11 cellular contexts compared by ENCODE assay signal in the genomic region with DNA sequence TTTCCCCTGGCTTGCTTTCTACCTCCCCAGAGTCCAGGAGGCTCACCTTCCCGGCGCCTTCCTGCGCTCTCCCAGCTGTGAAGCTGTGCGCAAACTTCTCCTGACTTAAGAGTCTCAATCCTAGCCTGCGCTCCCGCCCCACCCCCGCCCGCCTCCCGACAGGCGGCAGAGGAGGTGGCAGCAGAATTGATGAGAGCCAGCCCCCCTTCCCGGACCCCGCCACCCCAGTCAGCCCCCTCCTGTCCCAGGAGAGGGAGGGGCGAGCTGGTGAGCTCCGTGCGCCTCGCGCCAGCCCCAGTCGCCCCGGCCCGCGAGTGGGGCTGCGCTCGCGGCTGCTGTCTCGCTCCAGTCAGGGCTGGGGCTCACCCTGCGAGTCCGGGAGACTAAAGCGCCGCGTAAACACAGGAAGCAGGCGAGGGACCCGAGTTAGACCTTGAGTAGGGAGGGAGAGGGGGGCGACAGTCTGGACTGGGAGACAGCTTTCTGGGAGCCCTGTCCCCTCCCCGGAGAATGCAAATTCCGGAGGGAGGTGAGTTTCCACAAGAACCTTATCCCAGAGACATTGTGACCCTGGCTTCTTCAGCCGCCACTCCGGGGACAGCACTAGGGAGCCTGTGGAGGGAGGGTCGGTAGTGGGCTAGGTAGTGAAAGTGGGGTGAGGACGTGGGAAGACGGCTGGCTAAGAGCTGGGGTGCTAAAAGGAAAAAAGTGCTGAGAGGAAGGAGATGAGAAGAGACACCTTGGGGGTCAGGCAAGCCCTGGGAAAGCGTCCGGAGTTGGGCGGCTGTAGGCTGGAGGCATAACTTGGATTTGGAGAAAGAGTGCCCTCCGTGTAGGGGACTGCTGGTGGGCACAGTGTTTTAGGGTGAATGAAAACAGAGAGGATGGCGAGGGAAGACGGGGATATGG. TPM values are rescaled to one million over a fixed set of nuclear protein-coding genes. Genes with fewer than 3 reads are reported as not detected.
DNase-seq lines count a peak whose midpoint lies in the region; ATAC-seq, FAIRE-seq and TF ChIP-seq lines count a peak whose summit lies in the region.
"Had no signal": no experiment of that assay in that cellular context is flagged by ENCODE, and none has a peak within 500 bp of the region (broad histone marks: within the 10 kb centered on the region; RNA-seq: fewer than 3 reads in every experiment).

Gene CALCR, minus strand, starts transcription at position 79 of the 909 bp plus-strand sequence. CDS start 87,743 bp downstream, outside the sequence.

- DNase-seq in T47D (ENCODE audit: low read depth in 1 of 2, low spot score in 1 of 2): peak; percentile 49 to 60
- no peak for DNase-seq in MCF 10A (ENCODE audit: unreplicated experiment)
- no peak for DNase-seq in astrocyte (ENCODE audit: low read depth)
- no peak for DNase-seq in left lobe of liver (ENCODE audit: low spot score)
- DNase-seq in testis: no peak
- no peak for DNase-seq in GM13977 (ENCODE audit: low spot score)
- DNase-seq in RPMI8226: no peak
- DNase-seq in activated CD8-positive, alpha-beta memory T cell treated with anti-CD3 and anti-CD28 coated beads for 24 hours: no peak
- DNase-seq: HFFc6 had no signal

- H3K27ac ChIP-seq in astrocyte (ENCODE audit: low read depth, low read length) (no peak within 1 kb of the TSS), testis (no peak within 1 kb of the TSS)
- H3K27ac ChIP-seq: BLaER1 had no signal

- peak; percentile 33 for ATAC-seq in left lobe of liver
- ATAC-seq: activated CD4-positive, CD25-positive, alpha-beta regulatory T cell treated with anti-CD3 and anti-CD28 coated beads, Interleukin-2, amount 50 U/mL, for 24 hours had no signal

- H3K27me3 ChIP-seq in astrocyte (ENCODE audit: insufficient read depth, low read length) (peaks cover 44% of the 10 kb centered on the region), testis (no peaks in the 10 kb centered on the region)
- H3K27me3 ChIP-seq: BLaER1 had no signal

- CTCF ChIA-PET in MCF 10A (lab: Yijun Ruan, JAX): interaction anchor here (1.1 to 1.2 kb wide), 2 partner anchors 11 to 24 kb away, joined by 3 read pairs; no protein-coding TSS in a partner anchor

- no peaks in the 10 kb centered on the region for H3K36me3 Mint-ChIP-seq in MCF 10A (ENCODE audit: insufficient read depth, unreplicated experiment)
- H3K36me3 Mint-ChIP-seq in astrocyte (ENCODE audit: low read depth, unreplicated experiment): no peaks in the 10 kb centered on the region

- H3K4me2 ChIP-seq in astrocyte (ENCODE audit: low read length): peak within 1 kb of the TSS; percentile 67
- H3K4me2 ChIP-seq: BLaER1 had no signal

- H3K36me3 ChIP-seq in astrocyte (ENCODE audit: insufficient read depth, low read length): no peaks in the 10 kb centered on the region
- no peaks in the 10 kb centered on the region for H3K36me3 ChIP-seq in testis (ENCODE audit: low read depth, missing control alignments)
- H3K36me3 ChIP-seq: BLaER1 had no signal

- H3K27me3 Mint-ChIP-seq in MCF 10A (ENCODE audit: insufficient read depth, unreplicated experiment): peaks cover 100% of the 10 kb centered on the region
- H3K27me3 Mint-ChIP-seq in astrocyte (ENCODE audit: low read depth, unreplicated experiment): peaks cover 28% of the 10 kb centered on the region

- TF ChIP-seq CTCF in MCF 10A (IDR thresholded peaks at IDR 0.05; ENCODE audit: unreplicated experiment): no peak
- TF ChIP-seq CTCF in astrocyte (IDR thresholded peaks at IDR 0.05; ENCODE audit: insufficient read depth, low read depth, low read length): no peak
- TF ChIP-seq CTCF in testis (IDR thresholded peaks at IDR 0.05): no peak
- TF ChIP-seq CTCF in GM13977 (IDR thresholded peaks at IDR 0.05; ENCODE audit: extremely low read depth, insufficient read depth, missing control alignments): no peak

- FAIRE-seq in astrocyte (lab: Jason Lieb, UNC): no peak

- no peaks in the 10 kb centered on the region for H4K20me1 ChIP-seq in astrocyte (ENCODE audit: insufficient read depth, low read length)
- H4K20me1 ChIP-seq: BLaER1 had no signal

- no peak within 1 kb of the TSS for H3K4me3 Mint-ChIP-seq in MCF 10A (ENCODE audit: unreplicated experiment)
- peak within 1 kb of the TSS; percentile 96 for H3K4me3 Mint-ChIP-seq in astrocyte (ENCODE audit: unreplicated experiment)
- H3K4me3 Mint-ChIP-seq: HFFc6 had no signal

- H3K27ac Mint-ChIP-seq in MCF 10A (ENCODE audit: low read depth, unreplicated experiment): no peak within 1 kb of the TSS
- peak within 1 kb of the TSS; percentile 75 for H3K27ac Mint-ChIP-seq in astrocyte (ENCODE audit: unreplicated experiment)
- H3K27ac Mint-ChIP-seq: HFFc6 had no signal

- BruUV-seq in MCF 10A (replicated peaks; lab: Mats Ljungman, UMichigan): no TSS peak

- H3K9me3 Mint-ChIP-seq in MCF 10A (ENCODE audit: unreplicated experiment) (no peaks in the 10 kb centered on the region), astrocyte (ENCODE audit: unreplicated experiment) (no peaks in the 10 kb centered on the region)
- H3K9me3 Mint-ChIP-seq: HFFc6 had no signal

- H3K4me1 Mint-ChIP-seq in MCF 10A (ENCODE audit: insufficient read depth, unreplicated experiment): no peaks in the 10 kb centered on the region
- peaks cover 20% of the 10 kb centered on the region for H3K4me1 Mint-ChIP-seq in astrocyte (ENCODE audit: low read depth, unreplicated experiment)

- H3K79me2 ChIP-seq in astrocyte (ENCODE audit: insufficient read depth, low read length): no peaks in the 10 kb centered on the region

- in situ Hi-C loops in T47D (cut with HindIII; ENCODE audit: low pct_unique_long_range_greater_than_20kb, low sequenced_read_pairs): no loop called here
- in situ Hi-C loops in GM13977 (cut with MboI; ENCODE audit: low pct_unique_long_range_greater_than_20kb, low sequenced_read_pairs, unreplicated experiment): no loop called here

- POLR2A ChIA-PET in MCF 10A (lab: Yijun Ruan, JAX): no interaction called here

- H3K4me3 ChIP-seq in astrocyte (ENCODE audit: insufficient read depth, low read depth, low read length) (peak within 1 kb of the TSS; percentile 10), testis (peak within 1 kb of the TSS; percentile 25 to 42)
- H3K4me3 ChIP-seq: BLaER1 had no signal

- TF ChIP-seq POLR2A in testis (IDR thresholded peaks at IDR 0.05): no peak

- 1% methylated on average over 26 to 36 of the region's 46 CpGs for WGBS in testis, 2 donors

- H3K4me1 ChIP-seq in astrocyte (ENCODE audit: insufficient read depth, low read length) (no peaks in the 10 kb centered on the region), testis (peaks cover 4% of the 10 kb centered on the region)
- H3K4me1 ChIP-seq: BLaER1 had no signal

- H3K9me3 ChIP-seq in astrocyte (ENCODE audit: insufficient read depth, low read depth, low read length): no peaks in the 10 kb centered on the region
- no peaks in the 10 kb centered on the region for H3K9me3 ChIP-seq in testis

- intact Hi-C loops in MCF 10A (cut with micrococcal nuclease): no loop called here
- intact Hi-C loops in testis (cut with DNase I; ENCODE audit: low total_unique reads): no loop called here

- H2AFZ ChIP-seq in astrocyte (ENCODE audit: low read depth, low read length): peak within 1 kb of the TSS; percentile 26

- H3K9ac ChIP-seq in astrocyte (ENCODE audit: low read length): no peak within 1 kb of the TSS
- H3K9ac ChIP-seq: BLaER1 had no signal

RNA-seq across cellular contexts. Expression of gene CALCR, which starts in this region (rescaled TPM):
- not detected in 2 replicates for total RNA-seq in MCF 10A (2022)
- total RNA-seq in astrocyte: 5.4 and 5.7 TPM in 2 replicates
- not detected for total RNA-seq in left lobe of liver
- under 1 TPM; 0.31 to 0.56 TPM for total RNA-seq in testis
- 0.76 TPM for polyA plus RNA-seq in testis (ENCODE audit: insufficient read depth, low read depth, low replicate concordance)
- total RNA-seq: HFFc6 had no signal

Comparison
In these comparisons a context has a peak if more than half of its experiments do, and no peak if none do; other contexts are left out.
1. DNase-seq: peak in T47D (2 of 2); none in MCF 10A (single experiment), astrocyte (single experiment), left lobe of liver (single experiment), testis (single experiment), GM13977 (single experiment), RPMI8226 (single experiment) and activated CD8-positive, alpha-beta memory T cell treated with anti-CD3 and anti-CD28 coated beads for 24 hours (single experiment).
2. Peak in ATAC-seq in left lobe of liver; RNA of the gene not detected or under 1 TPM.